1 cellular context compared by ENCODE assay signal in genomic region chr11:34415538-34415937, GRCh38.
TF ChIP-seq lines count a peak whose summit lies in the region.

No MANE protein-coding gene starts in this region.

TF ChIP-seq in HepG2, 621 proteins besides CTCF, POLR2A, EP300 and RAD21:
- TF ChIP-seq HNF1A (IDR thresholded peaks at IDR 0.05; ENCODE audit: low read depth) (peak; percentile 70), HNF1A (CRISPR knock-in tag; IDR thresholded peaks at IDR 0.05; ENCODE audit: borderline replicate concordance) (peak; percentile 68; the same call in 1 of the 2 replicates), SOX13 (IDR thresholded peaks at IDR 0.05) (no peak), SOX13 (CRISPR knock-in tag; conservative IDR thresholded peaks at IDR 0.05 in 1 of 2, IDR thresholded peaks at IDR 0.05 in 1 of 2) (peak in 1 of 2 experiments; percentile 45; a peak in 2 of 4 replicates), TRIM24 (CRISPR knock-in tag; IDR thresholded peaks at IDR 0.05) (no peak), MEF2D (CRISPR knock-in tag; IDR thresholded peaks at IDR 0.05) (peak; percentile 68; the same call in 1 of the 2 replicates)
